In genomic region chr9:137342482-137342881, GRCh38 we compare ENCODE assay signal across 8 cellular contexts. TPM values are rescaled to one million over a fixed set of nuclear protein-coding genes. Genes with fewer than 3 reads are reported as not detected.
"Had no signal": no experiment of that assay in that cellular context is flagged by ENCODE, and none has a peak within 500 bp of the region (broad histone marks: within the 10 kb centered on the region; RNA-seq: fewer than 3 reads in every experiment).

No MANE protein-coding gene starts in this region.

- ATAC-seq: GM23338, HCT116 had no signal

- H3K4me2 ChIP-seq: GM23338 had no signal

- H3K4me3 ChIP-seq: GM23338 had no signal

- DNase-seq: H9, HFFc6, IMR-90 had no signal

- H2AFZ ChIP-seq: GM23338 had no signal

- H3K27ac ChIP-seq: HL-60 had no signal

- FAIRE-seq: H1, H54 had no signal

RNA-seq across cellular contexts. Expression of gene NRARP, which starts 40.4 kb away (rescaled TPM):
- total RNA-seq: IMR-90 had no signal
